In the genomic region with DNA sequence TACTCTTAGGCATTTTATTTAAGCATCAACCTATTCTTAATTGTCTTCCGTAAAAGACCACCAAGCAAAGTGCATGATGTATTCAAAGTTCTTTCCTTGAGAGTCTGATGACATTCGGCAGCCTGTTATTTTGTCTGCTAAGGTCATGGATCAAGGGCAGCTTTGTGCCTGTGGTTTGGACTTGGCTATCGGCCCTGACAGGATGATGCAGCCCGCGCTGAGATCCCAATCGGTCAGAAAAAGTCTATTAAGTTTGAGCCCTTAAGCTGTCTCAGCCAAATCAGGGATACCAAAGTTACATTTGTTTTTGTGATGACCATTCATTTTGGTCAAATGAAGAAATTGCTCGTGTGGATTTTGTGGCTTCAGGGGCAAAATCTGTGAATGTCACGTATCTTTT, we compare ENCODE assay signal across 25 cellular contexts.
"Had no signal": no experiment of that assay in that cellular context is flagged by ENCODE, and none has a peak within 500 bp of the region (broad histone marks: within the 10 kb centered on the region; RNA-seq: fewer than 3 reads in every experiment).

No MANE protein-coding gene starts in this region.

- H3K27ac Mint-ChIP-seq: activated CD8-positive, alpha-beta T cell treated with anti-CD3 and anti-CD28 coated beads, Interleukin-2, amount 10 ng/mL, durations not matched to agents 7 days and 5 days; activated naive CD8-positive, alpha-beta T cell treated with anti-CD3 and anti-CD28 coated beads, Interleukin-2, amount 50 U/mL, for 24 hours; activated T-helper 1 cell treated with anti-CD3 and anti-CD28 coated beads, Interleukin-12 subunit alpha, Interleukin-12 subunit beta, Interleukin-2, Interleukin-4 antibody, amounts not matched to agents 30 ng/mL and 10 ng/mL and 1 ng/mL, durations not matched to agents 14 hours and 24 hours and 36 hours; natural killer cell; stimulated activated naive CD8-positive, alpha-beta T cell treated with anti-CD3 and anti-CD28 coated beads, Interleukin-15, Interleukin-2, amounts not matched to agents 100 ng/mL and 50 ng/mL, for 24 hours had no signal

- H3K4me3 Mint-ChIP-seq: activated CD8-positive, alpha-beta T cell treated with anti-CD3 and anti-CD28 coated beads, Interleukin-2, amount 10 ng/mL, durations not matched to agents 7 days and 5 days; activated naive CD8-positive, alpha-beta T cell treated with anti-CD3 and anti-CD28 coated beads, Interleukin-2, amount 50 U/mL, for 24 hours; activated T-helper 1 cell treated with anti-CD3 and anti-CD28 coated beads, Interleukin-12 subunit alpha, Interleukin-12 subunit beta, Interleukin-2, Interleukin-4 antibody, amounts not matched to agents 30 ng/mL and 10 ng/mL and 1 ng/mL, durations not matched to agents 14 hours and 24 hours and 36 hours; natural killer cell; stimulated activated naive CD8-positive, alpha-beta T cell treated with anti-CD3 and anti-CD28 coated beads, Interleukin-15, Interleukin-2, amounts not matched to agents 100 ng/mL and 50 ng/mL, for 24 hours had no signal

- H3K27me3 ChIP-seq: body of pancreas, cardiac muscle cell, neutrophil, pancreas, tibial nerve had no signal

- H3K9me3 ChIP-seq: body of pancreas, neutrophil, pancreas, psoas muscle, tibial nerve had no signal

- DNase-seq: activated CD4-positive, alpha-beta T cell treated with anti-CD3 and anti-CD28 coated beads for 1 hour; activated CD4-positive, alpha-beta T cell treated with anti-CD3 and anti-CD28 coated beads, Interleukin-2, amount 50 U/mL, for 1 hour; activated CD8-positive, alpha-beta T cell treated with anti-CD3 and anti-CD28 coated beads, Interleukin-2, amount 10 ng/mL, durations not matched to agents 7 days and 5 days; activated gamma-delta T cell; activated naive CD4-positive, alpha-beta T cell treated with anti-CD3 and anti-CD28 coated beads, Interleukin-2, amount 50 U/mL, for 16 hours; activated naive CD8-positive, alpha-beta T cell treated with anti-CD3 and anti-CD28 coated beads, Interleukin-2, amount 50 U/mL, for 24 hours; body of pancreas; cortex of kidney; kidney; natural killer cell; pancreas; psoas muscle; right cardiac atrium; stimulated activated CD4-positive, alpha-beta T cell treated with anti-CD3 and anti-CD28 coated beads, Interleukin-12 subunit alpha, Interleukin-12 subunit beta, amount 100 ng/mL, for 4 hours; stimulated activated CD4-positive, alpha-beta T cell treated with anti-CD3 and anti-CD28 coated beads, Interleukin-4, amount 100 ng/mL, for 4 hours; T1000 had no signal

- H3K4me1 Mint-ChIP-seq: activated naive CD8-positive, alpha-beta T cell treated with anti-CD3 and anti-CD28 coated beads, Interleukin-2, amount 50 U/mL, for 24 hours; natural killer cell had no signal

- H3K27me3 Mint-ChIP-seq: activated naive CD8-positive, alpha-beta T cell treated with anti-CD3 and anti-CD28 coated beads, Interleukin-2, amount 50 U/mL, for 24 hours; stimulated activated naive CD8-positive, alpha-beta T cell treated with anti-CD3 and anti-CD28 coated beads, Interleukin-15, Interleukin-2, amounts not matched to agents 100 ng/mL and 50 ng/mL, for 24 hours had no signal

- H3K4me1 ChIP-seq: body of pancreas, pancreas, psoas muscle had no signal

- H3K9me3 Mint-ChIP-seq: activated naive CD8-positive, alpha-beta T cell treated with anti-CD3 and anti-CD28 coated beads, Interleukin-2, amount 50 U/mL, for 24 hours; activated T-helper 1 cell treated with anti-CD3 and anti-CD28 coated beads, Interleukin-12 subunit alpha, Interleukin-12 subunit beta, Interleukin-2, Interleukin-4 antibody, amounts not matched to agents 30 ng/mL and 10 ng/mL and 1 ng/mL, durations not matched to agents 14 hours and 24 hours and 36 hours; natural killer cell; stimulated activated naive CD8-positive, alpha-beta T cell treated with anti-CD3 and anti-CD28 coated beads, Interleukin-15, Interleukin-2, amounts not matched to agents 100 ng/mL and 50 ng/mL, for 24 hours had no signal

- H3K27ac ChIP-seq: body of pancreas, cardiac muscle cell, epithelial cell of prostate, neutrophil, pancreas, psoas muscle, tibial nerve, VCaP had no signal

- FAIRE-seq: kidney, pancreas had no signal

- ATAC-seq: activated CD8-positive, alpha-beta T cell treated with anti-CD3 and anti-CD28 coated beads, Interleukin-2, amount 10 ng/mL, durations not matched to agents 7 days and 5 days; activated naive CD8-positive, alpha-beta T cell treated with anti-CD3 and anti-CD28 coated beads, Interleukin-2, amount 50 U/mL, for 24 hours; body of pancreas; left lobe of liver; natural killer cell; pancreas; psoas muscle; right cardiac atrium had no signal

- H3K4me3 ChIP-seq: body of pancreas, cardiac muscle cell, lung, pancreas, psoas muscle, tibial nerve had no signal

- H3K36me3 ChIP-seq: cardiac muscle cell, neutrophil, pancreas, tibial nerve had no signal

- H3K36me3 Mint-ChIP-seq: natural killer cell had no signal
